ENCODE assay signal across 1 cellular context in genomic region chr15:70704166-70704565, GRCh38.
TF ChIP-seq lines count a peak whose summit lies in the region.

No MANE protein-coding gene starts in this region.

TF ChIP-seq in IMR-90, 13 proteins besides CTCF, POLR2A, EP300 and RAD21:
- TF ChIP-seq RCOR1 (IDR thresholded peaks at IDR 0.05; ENCODE audit: insufficient replicate concordance, low read length) (no peak), RFX5 (IDR thresholded peaks at IDR 0.05; ENCODE audit: low read depth, low read length) (no peak), MAFK (IDR thresholded peaks at IDR 0.05; ENCODE audit: low read depth, low read length) (no peak), CHD1 (IDR thresholded peaks at IDR 0.05; ENCODE audit: low read depth, low read length) (no peak), CEBPB (IDR thresholded peaks at IDR 0.05; ENCODE audit: low read depth, low read length) (no peak), SMC3 (IDR thresholded peaks at IDR 0.05; ENCODE audit: low read depth, low read length) (no peak), MAZ (IDR thresholded peaks at IDR 0.05; ENCODE audit: borderline replicate concordance, low read depth, low read length) (no peak), MXI1 (IDR thresholded peaks at IDR 0.05; ENCODE audit: borderline replicate concordance, low read depth, low read length) (no peak), BHLHE40 (IDR thresholded peaks at IDR 0.05; ENCODE audit: low read depth, low read length) (no peak), NFE2L2 (IDR thresholded peaks at IDR 0.05; ENCODE audit: low read depth, low read length) (no peak), FOS (IDR thresholded peaks at IDR 0.05; ENCODE audit: low read depth, low read length) (no peak)
- TF ChIP-seq, protein P1, sequence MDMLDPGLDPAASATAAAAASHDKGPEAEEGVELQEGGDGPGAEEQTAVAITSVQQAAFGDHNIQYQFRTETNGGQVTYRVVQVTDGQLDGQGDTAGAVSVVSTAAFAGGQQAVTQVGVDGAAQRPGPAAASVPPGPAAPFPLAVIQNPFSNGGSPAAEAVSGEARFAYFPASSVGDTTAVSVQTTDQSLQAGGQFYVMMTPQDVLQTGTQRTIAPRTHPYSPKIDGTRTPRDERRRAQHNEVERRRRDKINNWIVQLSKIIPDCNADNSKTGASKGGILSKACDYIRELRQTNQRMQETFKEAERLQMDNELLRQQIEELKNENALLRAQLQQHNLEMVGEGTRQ (IDR thresholded peaks at IDR 0.05; ENCODE audit: low read depth, low read length): no peak
- TF ChIP-seq, protein P2, sequence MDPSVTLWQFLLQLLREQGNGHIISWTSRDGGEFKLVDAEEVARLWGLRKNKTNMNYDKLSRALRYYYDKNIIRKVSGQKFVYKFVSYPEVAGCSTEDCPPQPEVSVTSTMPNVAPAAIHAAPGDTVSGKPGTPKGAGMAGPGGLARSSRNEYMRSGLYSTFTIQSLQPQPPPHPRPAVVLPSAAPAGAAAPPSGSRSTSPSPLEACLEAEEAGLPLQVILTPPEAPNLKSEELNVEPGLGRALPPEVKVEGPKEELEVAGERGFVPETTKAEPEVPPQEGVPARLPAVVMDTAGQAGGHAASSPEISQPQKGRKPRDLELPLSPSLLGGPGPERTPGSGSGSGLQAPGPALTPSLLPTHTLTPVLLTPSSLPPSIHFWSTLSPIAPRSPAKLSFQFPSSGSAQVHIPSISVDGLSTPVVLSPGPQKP (IDR thresholded peaks at IDR 0.05; ENCODE audit: borderline replicate concordance, low read depth, low read length): no peak
